1 cellular context compared by ENCODE assay signal in the genomic region with DNA sequence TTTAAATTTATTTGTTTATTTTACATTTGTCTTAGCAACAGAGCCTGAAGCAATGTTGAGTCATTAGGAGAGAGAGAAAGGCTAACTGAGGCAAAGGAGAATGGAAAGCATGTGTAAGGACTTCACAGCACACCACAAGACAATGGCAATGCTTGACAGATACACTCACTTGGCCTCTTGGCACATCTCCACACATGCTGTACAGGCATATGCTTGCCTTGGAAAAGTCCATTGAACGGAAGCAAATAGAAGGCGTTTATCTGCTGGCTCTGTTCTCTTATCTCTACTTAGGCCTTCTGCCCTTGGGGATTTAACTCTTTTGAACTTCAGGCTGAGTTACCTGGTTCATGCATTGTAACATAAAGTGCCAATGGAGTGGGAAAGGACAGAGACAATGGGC.
TF ChIP-seq lines count a peak whose summit lies in the region.

No MANE protein-coding gene starts in this region.

TF ChIP-seq in K562, 482 proteins besides CTCF, POLR2A, EP300 and RAD21 (continued from another document):
- TF ChIP-seq, protein P1, sequence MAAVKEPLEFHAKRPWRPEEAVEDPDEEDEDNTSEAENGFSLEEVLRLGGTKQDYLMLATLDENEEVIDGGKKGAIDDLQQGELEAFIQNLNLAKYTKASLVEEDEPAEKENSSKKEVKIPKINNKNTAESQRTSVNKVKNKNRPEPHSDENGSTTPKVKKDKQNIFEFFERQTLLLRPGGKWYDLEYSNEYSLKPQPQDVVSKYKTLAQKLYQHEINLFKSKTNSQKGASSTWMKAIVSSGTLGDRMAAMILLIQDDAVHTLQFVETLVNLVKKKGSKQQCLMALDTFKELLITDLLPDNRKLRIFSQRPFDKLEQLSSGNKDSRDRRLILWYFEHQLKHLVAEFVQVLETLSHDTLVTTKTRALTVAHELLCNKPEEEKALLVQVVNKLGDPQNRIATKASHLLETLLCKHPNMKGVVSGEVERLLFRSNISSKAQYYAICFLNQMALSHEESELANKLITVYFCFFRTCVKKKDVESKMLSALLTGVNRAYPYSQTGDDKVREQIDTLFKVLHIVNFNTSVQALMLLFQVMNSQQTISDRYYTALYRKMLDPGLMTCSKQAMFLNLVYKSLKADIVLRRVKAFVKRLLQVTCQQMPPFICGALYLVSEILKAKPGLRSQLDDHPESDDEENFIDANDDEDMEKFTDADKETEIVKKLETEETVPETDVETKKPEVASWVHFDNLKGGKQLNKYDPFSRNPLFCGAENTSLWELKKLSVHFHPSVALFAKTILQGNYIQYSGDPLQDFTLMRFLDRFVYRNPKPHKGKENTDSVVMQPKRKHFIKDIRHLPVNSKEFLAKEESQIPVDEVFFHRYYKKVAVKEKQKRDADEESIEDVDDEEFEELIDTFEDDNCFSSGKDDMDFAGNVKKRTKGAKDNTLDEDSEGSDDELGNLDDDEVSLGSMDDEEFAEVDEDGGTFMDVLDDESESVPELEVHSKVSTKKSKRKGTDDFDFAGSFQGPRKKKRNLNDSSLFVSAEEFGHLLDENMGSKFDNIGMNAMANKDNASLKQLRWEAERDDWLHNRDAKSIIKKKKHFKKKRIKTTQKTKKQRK (IDR thresholded peaks at IDR 0.05; ENCODE audit: borderline replicate concordance, low read depth, low read length): no peak
- TF ChIP-seq, protein P2, sequence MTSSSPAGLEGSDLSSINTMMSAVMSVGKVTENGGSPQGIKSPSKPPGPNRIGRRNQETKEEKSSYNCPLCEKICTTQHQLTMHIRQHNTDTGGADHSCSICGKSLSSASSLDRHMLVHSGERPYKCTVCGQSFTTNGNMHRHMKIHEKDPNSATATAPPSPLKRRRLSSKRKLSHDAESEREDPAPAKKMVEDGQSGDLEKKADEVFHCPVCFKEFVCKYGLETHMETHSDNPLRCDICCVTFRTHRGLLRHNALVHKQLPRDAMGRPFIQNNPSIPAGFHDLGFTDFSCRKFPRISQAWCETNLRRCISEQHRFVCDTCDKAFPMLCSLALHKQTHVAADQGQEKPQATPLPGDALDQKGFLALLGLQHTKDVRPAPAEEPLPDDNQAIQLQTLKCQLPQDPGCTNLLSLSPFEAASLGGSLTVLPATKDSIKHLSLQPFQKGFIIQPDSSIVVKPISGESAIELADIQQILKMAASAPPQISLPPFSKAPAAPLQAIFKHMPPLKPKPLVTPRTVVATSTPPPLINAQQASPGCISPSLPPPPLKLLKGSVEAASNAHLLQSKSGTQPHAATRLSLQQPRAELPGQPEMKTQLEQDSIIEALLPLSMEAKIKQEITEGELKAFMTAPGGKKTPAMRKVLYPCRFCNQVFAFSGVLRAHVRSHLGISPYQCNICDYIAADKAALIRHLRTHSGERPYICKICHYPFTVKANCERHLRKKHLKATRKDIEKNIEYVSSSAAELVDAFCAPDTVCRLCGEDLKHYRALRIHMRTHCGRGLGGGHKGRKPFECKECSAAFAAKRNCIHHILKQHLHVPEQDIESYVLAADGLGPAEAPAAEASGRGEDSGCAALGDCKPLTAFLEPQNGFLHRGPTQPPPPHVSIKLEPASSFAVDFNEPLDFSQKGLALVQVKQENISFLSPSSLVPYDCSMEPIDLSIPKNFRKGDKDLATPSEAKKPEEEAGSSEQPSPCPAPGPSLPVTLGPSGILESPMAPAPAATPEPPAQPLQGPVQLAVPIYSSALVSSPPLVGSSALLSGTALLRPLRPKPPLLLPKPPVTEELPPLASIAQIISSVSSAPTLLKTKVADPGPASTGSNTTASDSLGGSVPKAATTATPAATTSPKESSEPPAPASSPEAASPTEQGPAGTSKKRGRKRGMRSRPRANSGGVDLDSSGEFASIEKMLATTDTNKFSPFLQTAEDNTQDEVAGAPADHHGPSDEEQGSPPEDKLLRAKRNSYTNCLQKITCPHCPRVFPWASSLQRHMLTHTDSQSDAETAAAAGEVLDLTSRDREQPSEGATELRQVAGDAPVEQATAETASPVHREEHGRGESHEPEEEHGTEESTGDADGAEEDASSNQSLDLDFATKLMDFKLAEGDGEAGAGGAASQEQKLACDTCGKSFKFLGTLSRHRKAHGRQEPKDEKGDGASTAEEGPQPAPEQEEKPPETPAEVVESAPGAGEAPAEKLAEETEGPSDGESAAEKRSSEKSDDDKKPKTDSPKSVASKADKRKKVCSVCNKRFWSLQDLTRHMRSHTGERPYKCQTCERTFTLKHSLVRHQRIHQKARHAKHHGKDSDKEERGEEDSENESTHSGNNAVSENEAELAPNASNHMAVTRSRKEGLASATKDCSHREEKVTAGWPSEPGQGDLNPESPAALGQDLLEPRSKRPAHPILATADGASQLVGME (CRISPR knock-in tag; IDR thresholded peaks at IDR 0.05): no peak
- TF ChIP-seq SIX5 (IDR thresholded peaks at IDR 0.05; ENCODE audit: borderline replicate concordance in 1 of 2, insufficient read depth in 1 of 2, low read depth in 1 of 2, low read length in 2 of 2): no peak
- TF ChIP-seq TEAD1 (CRISPR knock-in tag; IDR thresholded peaks at IDR 0.05): no peak
- no peak for TF ChIP-seq TGIF2 (CRISPR knock-in tag; IDR thresholded peaks at IDR 0.05)
- TF ChIP-seq GTF2F1 (IDR thresholded peaks at IDR 0.05; ENCODE audit: low read depth, low read length): no peak
- no peak; the same call in 1 of the 2 replicates for TF ChIP-seq NR2C1 (IDR thresholded peaks at IDR 0.05)
- peak; percentile 50; the same call in 1 of the 2 replicates for TF ChIP-seq NR2C1 (tag; IDR thresholded peaks at IDR 0.05)
- TF ChIP-seq, protein P3, sequence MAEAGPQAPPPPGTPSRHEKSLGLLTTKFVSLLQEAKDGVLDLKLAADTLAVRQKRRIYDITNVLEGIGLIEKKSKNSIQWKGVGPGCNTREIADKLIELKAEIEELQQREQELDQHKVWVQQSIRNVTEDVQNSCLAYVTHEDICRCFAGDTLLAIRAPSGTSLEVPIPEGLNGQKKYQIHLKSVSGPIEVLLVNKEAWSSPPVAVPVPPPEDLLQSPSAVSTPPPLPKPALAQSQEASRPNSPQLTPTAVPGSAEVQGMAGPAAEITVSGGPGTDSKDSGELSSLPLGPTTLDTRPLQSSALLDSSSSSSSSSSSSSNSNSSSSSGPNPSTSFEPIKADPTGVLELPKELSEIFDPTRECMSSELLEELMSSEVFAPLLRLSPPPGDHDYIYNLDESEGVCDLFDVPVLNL (CRISPR knock-in tag; IDR thresholded peaks at IDR 0.05; ENCODE audit: low read depth): no peak
- TF ChIP-seq, protein P4, sequence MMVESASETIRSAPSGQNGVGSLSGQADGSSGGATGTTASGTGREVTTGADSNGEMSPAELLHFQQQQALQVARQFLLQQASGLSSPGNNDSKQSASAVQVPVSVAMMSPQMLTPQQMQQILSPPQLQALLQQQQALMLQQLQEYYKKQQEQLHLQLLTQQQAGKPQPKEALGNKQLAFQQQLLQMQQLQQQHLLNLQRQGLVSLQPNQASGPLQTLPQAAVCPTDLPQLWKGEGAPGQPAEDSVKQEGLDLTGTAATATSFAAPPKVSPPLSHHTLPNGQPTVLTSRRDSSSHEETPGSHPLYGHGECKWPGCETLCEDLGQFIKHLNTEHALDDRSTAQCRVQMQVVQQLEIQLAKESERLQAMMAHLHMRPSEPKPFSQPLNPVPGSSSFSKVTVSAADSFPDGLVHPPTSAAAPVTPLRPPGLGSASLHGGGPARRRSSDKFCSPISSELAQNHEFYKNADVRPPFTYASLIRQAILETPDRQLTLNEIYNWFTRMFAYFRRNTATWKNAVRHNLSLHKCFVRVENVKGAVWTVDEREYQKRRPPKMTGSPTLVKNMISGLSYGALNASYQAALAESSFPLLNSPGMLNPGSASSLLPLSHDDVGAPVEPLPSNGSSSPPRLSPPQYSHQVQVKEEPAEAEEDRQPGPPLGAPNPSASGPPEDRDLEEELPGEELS (CRISPR knock-in tag; IDR thresholded peaks at IDR 0.05; ENCODE audit: borderline replicate concordance): no peak
- no peak for TF ChIP-seq ZC3H8 (IDR thresholded peaks at IDR 0.05)
- no peak for TF ChIP-seq CC2D1A (IDR thresholded peaks at IDR 0.05)
- TF ChIP-seq FOXP1 (CRISPR knock-in tag; IDR thresholded peaks at IDR 0.05): no peak
- TF ChIP-seq ZNF384 (IDR thresholded peaks at IDR 0.05; ENCODE audit: low read depth, low read length): no peak
- peak; percentile 51 for TF ChIP-seq CXXC5 (CRISPR knock-in tag; IDR thresholded peaks at IDR 0.05)
- TF ChIP-seq ZNF224 (CRISPR knock-in tag; IDR thresholded peaks at IDR 0.05): no peak
